In genomic region chr7:129351320-129351719, GRCh38 we compare ENCODE assay signal across 25 cellular contexts.
DNase-seq lines count a peak whose midpoint lies in the region; ATAC-seq and TF ChIP-seq lines count a peak whose summit lies in the region.
"Had no signal": no experiment of that assay in that cellular context is flagged by ENCODE, and none has a peak within 500 bp of the region (broad histone marks: within the 10 kb centered on the region; RNA-seq: fewer than 3 reads in every experiment).

No MANE protein-coding gene starts in this region.

- 0 out of 2 replicates have a peak, but pooled peaks cover 4% of the 10 kb centered on the region for H3F3A ChIP-seq in MM.1S (ENCODE audit: insufficient read depth, low read length)

- CTCF ChIA-PET in activated naive CD4-positive, alpha-beta T cell treated with anti-CD3 and anti-CD28 coated beads for 36 hours (lab: Charles Lee): interaction anchor here (2.2 kb wide), 1 partner anchor 17 kb away, joined by 12 read pairs; no protein-coding TSS in a partner anchor
- CTCF ChIA-PET in OCI-LY7 (lab: Charles Lee; ENCODE audit: unreplicated experiment): no interaction called here
- CTCF ChIA-PET in CD4-positive, alpha-beta T cell (lab: Charles Lee): no interaction called here

- H3K79me1 ChIP-seq in mesenchymal stem cell (replicated peaks; ENCODE audit: low read length, poor library complexity, severe bottlenecking): no peaks in the 10 kb centered on the region

- H4K20me1 ChIP-seq in MM.1S (ENCODE audit: insufficient read depth, low read length) (no peaks in the 10 kb centered on the region), OCI-LY7 (ENCODE audit: insufficient read depth, low read length) (no peaks in the 10 kb centered on the region)

- H3K4me1 Mint-ChIP-seq in activated naive CD4-positive, alpha-beta T cell treated with anti-CD3 and anti-CD28 coated beads for 36 hours (ENCODE audit: low read depth): peaks cover 6% of the 10 kb centered on the region
- H3K4me1 Mint-ChIP-seq in CD4-positive, alpha-beta T cell (ENCODE audit: low read depth): no peaks in the 10 kb centered on the region
- H3K4me1 Mint-ChIP-seq: nephron progenitor cell had no signal

- H2AFZ ChIP-seq in MM.1S (ENCODE audit: low read length) (no peak overlapping the region), mesenchymal stem cell (ENCODE audit: low read depth, low read length) (no peak overlapping the region), OCI-LY7 (ENCODE audit: low read length) (no peak overlapping the region)

- H3K27ac ChIP-seq in MM.1S (ENCODE audit: low read length): no peak overlapping the region
- no peak overlapping the region for H3K27ac ChIP-seq in mesenchymal stem cell (ENCODE audit: low read length, poor library complexity, severe bottlenecking)
- no peak overlapping the region for H3K27ac ChIP-seq in OCI-LY7 (ENCODE audit: low read depth, low read length, poor library complexity, severe bottlenecking)
- no peak overlapping the region for H3K27ac ChIP-seq in CD4-positive, alpha-beta T cell (ENCODE audit: low read depth, low read length)
- H3K27ac ChIP-seq: ascending aorta, gastroesophageal sphincter, vagina had no signal

- no peak overlapping the region for H2BK12ac ChIP-seq in mesenchymal stem cell (ENCODE audit: low read length in 2 of 2)

- H3K27me3 ChIP-seq in MM.1S (replicated peaks; ENCODE audit: insufficient read depth, low read length) (no peaks in the 10 kb centered on the region), mesenchymal stem cell (ENCODE audit: control insufficient read depth in 1 of 2, insufficient read depth in 1 of 2, low read length in 2 of 2) (no peaks in the 10 kb centered on the region), H7 (ENCODE audit: control insufficient read depth, insufficient read depth, low read length) (no peaks in the 10 kb centered on the region)
- H3K27me3 ChIP-seq in CD4-positive, alpha-beta T cell (ENCODE audit: control insufficient read depth, insufficient read depth, low read length): no peaks in the 10 kb centered on the region
- H3K27me3 ChIP-seq: ascending aorta, dorsolateral prefrontal cortex, gastroesophageal sphincter, vagina had no signal

- H3K9me3 Mint-ChIP-seq in activated naive CD4-positive, alpha-beta T cell treated with anti-CD3 and anti-CD28 coated beads for 36 hours: no peaks in the 10 kb centered on the region
- no peaks in the 10 kb centered on the region for H3K9me3 Mint-ChIP-seq in CD4-positive, alpha-beta T cell
- H3K9me3 Mint-ChIP-seq: nephron progenitor cell had no signal

- H3K27ac Mint-ChIP-seq in activated naive CD4-positive, alpha-beta T cell treated with anti-CD3 and anti-CD28 coated beads for 36 hours: no peak overlapping the region
- H3K27ac Mint-ChIP-seq in CD4-positive, alpha-beta T cell: no peak overlapping the region
- H3K27ac Mint-ChIP-seq: nephron progenitor cell, progenitor cell of endocrine pancreas had no signal

- 100% methylated on average over 1 of the region's 3 CpGs for WGBS in mesenchymal stem cell

- H3K9ac ChIP-seq in MM.1S (ENCODE audit: low read length) (no peak overlapping the region), mesenchymal stem cell (ENCODE audit: low read length) (no peak overlapping the region)

- no peak overlapping the region for H2BK120ac ChIP-seq in mesenchymal stem cell (ENCODE audit: low read depth, low read length)

- H3K9me3 ChIP-seq in MM.1S (replicated peaks; ENCODE audit: insufficient read depth, low read length): no peaks in the 10 kb centered on the region
- no peaks in the 10 kb centered on the region for H3K9me3 ChIP-seq in mesenchymal stem cell (ENCODE audit: control insufficient read depth, low read length)
- no peaks in the 10 kb centered on the region for H3K9me3 ChIP-seq in OCI-LY7 (ENCODE audit: low read length)
- H3K9me3 ChIP-seq in CD4-positive, alpha-beta T cell (ENCODE audit: control insufficient read depth, low read length): no peaks in the 10 kb centered on the region
- H3K9me3 ChIP-seq: ascending aorta, gastroesophageal sphincter, vagina had no signal

- no peak overlapping the region for H4K91ac ChIP-seq in mesenchymal stem cell (ENCODE audit: low read length)

- H3K4ac ChIP-seq in mesenchymal stem cell (ENCODE audit: low read depth in 1 of 2, low read length in 2 of 2): no peak overlapping the region

- peak; percentile 23 for DNase-seq in activated naive CD4-positive, alpha-beta T cell treated with anti-CD3 and anti-CD28 coated beads for 36 hours
- DNase-seq in activated naive CD4-positive, alpha-beta T cell (lab: John Stamatoyannopoulos, UW): no peak
- peak; percentile 25 for DNase-seq in MM.1S
- DNase-seq in choroid plexus epithelial cell (ENCODE audit: low read depth): peak; percentile 67
- peak; percentile 45 for DNase-seq in mesenchymal stem cell
- DNase-seq in OCI-LY7 (ENCODE audit: low spot score): no peak
- DNase-seq in CD4-positive, alpha-beta T cell: no peak
- DNase-seq in H7: no peak
- DNase-seq: activated CD4-positive, alpha-beta T cell treated with anti-CD3 and anti-CD28 coated beads for 48 hours; activated CD8-positive, alpha-beta memory T cell treated with anti-CD3 and anti-CD28 coated beads, Interleukin-2, amount 50 U/mL, for 4 hours; activated effector memory CD4-positive, alpha-beta T cell treated with anti-CD3 and anti-CD28 coated beads, Interleukin-2, amount 50 U/mL, for 16 hours; C1 segment of cervical spinal cord; dorsolateral prefrontal cortex; Kasumi-1; left colon; midbrain; NCI-H1105; NCI-H510A; nephron progenitor cell; small intestine; stimulated activated CD4-positive, alpha-beta T cell treated with anti-CD3 and anti-CD28 coated beads, Interleukin-4, amount 100 ng/mL, for 24 hours had no signal

- no TSS peak for BruUV-seq in OCI-LY7 (replicated peaks; lab: Mats Ljungman, UMichigan)

- no peaks in the 10 kb centered on the region for H3K36me3 Mint-ChIP-seq in activated naive CD4-positive, alpha-beta T cell treated with anti-CD3 and anti-CD28 coated beads for 36 hours (ENCODE audit: low read depth)
- H3K36me3 Mint-ChIP-seq in CD4-positive, alpha-beta T cell (ENCODE audit: low read depth): no peaks in the 10 kb centered on the region

- no peak overlapping the region for H3K4me3 ChIP-seq in MM.1S (ENCODE audit: low read length)
- no peak overlapping the region for H3K4me3 ChIP-seq in choroid plexus epithelial cell (ENCODE audit: low read depth, low read length)
- no peak overlapping the region for H3K4me3 ChIP-seq in mesenchymal stem cell (ENCODE audit: insufficient read depth in 1 of 2, low read depth in 1 of 2, low read length in 2 of 2)
- H3K4me3 ChIP-seq in OCI-LY7 (ENCODE audit: low read depth, low read length, poor library complexity, severe bottlenecking): no peak overlapping the region
- H3K4me3 ChIP-seq in H7 (ENCODE audit: insufficient read depth, low read depth, low read length): no peak overlapping the region
- H3K4me3 ChIP-seq: ascending aorta, dorsolateral prefrontal cortex, gastroesophageal sphincter, vagina had no signal

- H3K4me1 ChIP-seq in MM.1S (ENCODE audit: low read length) (peaks cover 25% of the 10 kb centered on the region), mesenchymal stem cell (ENCODE audit: control insufficient read depth, insufficient read depth, low read depth, low read length) (no peaks in the 10 kb centered on the region), OCI-LY7 (ENCODE audit: insufficient read depth, low read length, poor library complexity, severe bottlenecking) (no peaks in the 10 kb centered on the region)
- H3K4me1 ChIP-seq: ascending aorta, vagina had no signal

- H3K36me3 ChIP-seq in MM.1S (replicated peaks; ENCODE audit: insufficient read depth, low read length): no peaks in the 10 kb centered on the region
- H3K36me3 ChIP-seq in mesenchymal stem cell (ENCODE audit: control insufficient read depth in 1 of 2, insufficient read depth in 2 of 2, low read depth in 1 of 2, low read length in 2 of 2): no peaks in the 10 kb centered on the region
- no peaks in the 10 kb centered on the region for H3K36me3 ChIP-seq in OCI-LY7 (ENCODE audit: insufficient read depth, low read length)
- no peaks in the 10 kb centered on the region for H3K36me3 ChIP-seq in H7 (replicated peaks; ENCODE audit: control insufficient read depth, insufficient read depth, low read length)
- H3K36me3 ChIP-seq: ascending aorta, gastroesophageal sphincter, vagina had no signal

- peak overlapping the region; percentile 2; the same call in 1 of the 2 replicates for H3K4me2 ChIP-seq in MM.1S (ENCODE audit: low read depth, low read length)
- no peak overlapping the region for H3K4me2 ChIP-seq in mesenchymal stem cell (ENCODE audit: low read length, poor library complexity, severe bottlenecking)
- no peak overlapping the region for H3K4me2 ChIP-seq in OCI-LY7 (ENCODE audit: low read length)

- POLR2A ChIA-PET in OCI-LY7 (lab: Charles Lee): no interaction called here
- POLR2A ChIA-PET in CD4-positive, alpha-beta T cell (lab: Charles Lee): no interaction called here

- H4K8ac ChIP-seq in mesenchymal stem cell (ENCODE audit: low read length): no peak overlapping the region

- H3K27me3 Mint-ChIP-seq in activated naive CD4-positive, alpha-beta T cell treated with anti-CD3 and anti-CD28 coated beads for 36 hours (ENCODE audit: low read depth): no peaks in the 10 kb centered on the region
- no peaks in the 10 kb centered on the region for H3K27me3 Mint-ChIP-seq in CD4-positive, alpha-beta T cell
- H3K27me3 Mint-ChIP-seq: progenitor cell of endocrine pancreas had no signal

- H3K18ac ChIP-seq in mesenchymal stem cell (ENCODE audit: low read depth in 1 of 2, low read length in 2 of 2): no peak overlapping the region

- no peak for TF ChIP-seq CTCF in MM.1S (IDR thresholded peaks at IDR 0.05; ENCODE audit: low read length)
- TF ChIP-seq CTCF in choroid plexus epithelial cell (conservative IDR thresholded peaks at IDR 0.05; ENCODE audit: low read depth, low read length): no peak
- TF ChIP-seq CTCF in OCI-LY7 (conservative IDR thresholded peaks at IDR 0.05; ENCODE audit: low read length): no peak
- no peak for TF ChIP-seq CTCF in CD4-positive, alpha-beta T cell (IDR thresholded peaks at IDR 0.05)

- intact Hi-C loops in activated naive CD4-positive, alpha-beta T cell treated with anti-CD3 and anti-CD28 coated beads for 36 hours (cut with micrococcal nuclease): no loop called here
- intact Hi-C loops in OCI-LY7 (cut with micrococcal nuclease; ENCODE audit: unreplicated experiment): no loop called here
- intact Hi-C loops in CD4-positive, alpha-beta T cell (cut with DNase I, micrococcal nuclease): no loop called here

- ATAC-seq in CD4-positive, alpha-beta T cell (ENCODE audit: poor library complexity): no peak
- ATAC-seq: gastroesophageal sphincter, left colon had no signal

- H2BK15ac ChIP-seq in mesenchymal stem cell (ENCODE audit: low read depth, poor library complexity, severe bottlenecking): no peak overlapping the region

- H2AK5ac ChIP-seq in mesenchymal stem cell (ENCODE audit: low read length, severe bottlenecking): no peak overlapping the region

- H3K79me2 ChIP-seq in MM.1S (ENCODE audit: low read length) (no peaks in the 10 kb centered on the region), OCI-LY7 (ENCODE audit: insufficient read depth, low read depth, low read length) (no peaks in the 10 kb centered on the region)

- H2BK5ac ChIP-seq in mesenchymal stem cell (ENCODE audit: low read depth, low read length, poor library complexity, severe bottlenecking): no peak overlapping the region

- H3K14ac ChIP-seq in mesenchymal stem cell (ENCODE audit: low read length in 2 of 2): no peak overlapping the region

- H3K9me2 ChIP-seq in MM.1S (replicated peaks; ENCODE audit: insufficient read depth, low read length) (no peaks in the 10 kb centered on the region), OCI-LY7 (ENCODE audit: insufficient read depth, low read length) (no peaks in the 10 kb centered on the region)

- no peak overlapping the region for H3K23ac ChIP-seq in mesenchymal stem cell (ENCODE audit: low read length in 2 of 2)

- H3K4me3 Mint-ChIP-seq in activated naive CD4-positive, alpha-beta T cell treated with anti-CD3 and anti-CD28 coated beads for 36 hours: no peak overlapping the region
- no peak overlapping the region for H3K4me3 Mint-ChIP-seq in CD4-positive, alpha-beta T cell
- H3K4me3 Mint-ChIP-seq: nephron progenitor cell had no signal

Comparison
In these comparisons a context has a peak if more than half of its experiments do, and no peak if none do; other contexts are left out.
1. DNase-seq: peak in activated naive CD4-positive, alpha-beta T cell treated with anti-CD3 and anti-CD28 coated beads for 36 hours (single experiment), MM.1S (single experiment), choroid plexus epithelial cell (single experiment) and mesenchymal stem cell (single experiment); none in activated naive CD4-positive, alpha-beta T cell (0 of 4), OCI-LY7 (single experiment), CD4-positive, alpha-beta T cell (0 of 10) and H7 (single experiment).